8 cellular contexts compared by ENCODE assay signal in the genomic region with DNA sequence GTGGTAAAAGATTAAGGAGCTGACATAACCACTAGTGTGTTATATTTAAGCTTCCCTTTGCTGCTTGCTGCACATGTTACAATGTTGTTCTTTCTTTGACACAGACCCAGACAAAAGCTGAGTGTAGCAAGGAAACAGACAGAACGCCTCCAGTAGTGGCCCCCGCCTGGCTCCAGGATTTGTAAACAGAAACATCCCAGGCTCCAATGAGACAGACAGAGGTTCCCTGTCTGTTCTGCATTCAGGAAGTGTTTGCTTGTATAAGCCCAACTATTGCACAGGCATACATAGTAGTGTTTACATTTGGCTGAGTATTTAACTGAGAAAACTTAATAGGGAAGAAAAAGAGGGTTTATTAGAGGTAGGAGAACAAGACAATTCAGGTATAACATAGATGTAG.
A peak's percentile ranks its signal among the peaks of the same experiment; 100 is the strongest.
DNase-seq lines count a peak whose midpoint lies in the region; ATAC-seq and TF ChIP-seq lines count a peak whose summit lies in the region.

No MANE protein-coding gene starts in this region.

- intact Hi-C loops in posterior cingulate gyrus (cut with DNase I) = loop anchor here (5.0 kb wide), 1 partner anchor 117 kb away; a partner anchor contains a TSS
- intact Hi-C loops in natural killer cell (cut with micrococcal nuclease) = no loop called here
- intact Hi-C loops in thyroid gland (cut with DNase I) = no loop called here

- H3K36me3 ChIP-seq in thyroid gland = no peaks in the 10 kb centered on the region

- no peak overlapping the region for H3K4me3 ChIP-seq in thyroid gland (replicated peaks in 1 of 3)

- no peaks in the 10 kb centered on the region for H3K9me3 Mint-ChIP-seq in natural killer cell

- H3K4me1 ChIP-seq in thyroid gland = peaks cover 0 to 7% of the 10 kb centered on the region in 2 donors

- no peak overlapping the region for H3K27ac ChIP-seq in thyroid gland

- no peak for ATAC-seq in natural killer cell
- ATAC-seq in GM19328 (IDR thresholded peaks at IDR 0.05; ENCODE audit: unreplicated experiment) = no peak

- no peaks in the 10 kb centered on the region for H3K27me3 Mint-ChIP-seq in natural killer cell (ENCODE audit: low read depth in 2 of 2)

- H3K9me3 ChIP-seq in thyroid gland = no peaks in the 10 kb centered on the region

- TF ChIP-seq CTCF in natural killer cell (IDR thresholded peaks at IDR 0.05) (no peak), thyroid gland (IDR thresholded peaks at IDR 0.05) (no peak)

- H3K27me3 ChIP-seq in thyroid gland = no peaks in the 10 kb centered on the region

- no peak overlapping the region for H3K4me3 Mint-ChIP-seq in natural killer cell

- no peak overlapping the region for H3K27ac Mint-ChIP-seq in natural killer cell

- peak; percentile 70 for DNase-seq in GM03348 (ENCODE audit: low spot score)
- DNase-seq in NCI-H748 (lab: John Stamatoyannopoulos, UW; ENCODE audit: unreplicated experiment) = peak; percentile 75
- peak; percentile 40 for DNase-seq in fibroblast of the conjunctiva (ENCODE audit: low read depth)
- DNase-seq in posterior cingulate gyrus = peak in 9 of 10 donors; percentile 28 to 91 (median 52)
- no peak for DNase-seq in CD1c-positive myeloid dendritic cell (ENCODE audit: extremely low spot score)
- DNase-seq in natural killer cell = no peak
- DNase-seq in thyroid gland = no peak

- TF ChIP-seq POLR2A in thyroid gland (IDR thresholded peaks at IDR 0.05) = no peak

- no peaks in the 10 kb centered on the region for H3K36me3 Mint-ChIP-seq in natural killer cell

- H3K4me1 Mint-ChIP-seq in natural killer cell = peaks cover 0 to 3% of the 10 kb centered on the region in 2 donors

- WGBS in thyroid gland, 2 donors = 51 to 71% methylated on average over 2 of the region's 2 CpGs

Comparison
In these comparisons a context has a peak if more than half of its experiments do, and no peak if none do; other contexts are left out.
1. DNase-seq: peak in GM03348 (single experiment), NCI-H748 (single experiment), fibroblast of the conjunctiva (single experiment) and posterior cingulate gyrus (9 of 10); none in CD1c-positive myeloid dendritic cell (single experiment), natural killer cell (single experiment) and thyroid gland (0 of 2).